In genomic region chr5:83470920-83471404, GRCh38 we compare ENCODE assay signal across 9 cellular contexts. TPM values are rescaled to one million over a fixed set of nuclear protein-coding genes. Genes with fewer than 3 reads are reported as not detected.
A peak's percentile ranks its signal among the peaks of the same experiment; 100 is the strongest.
DNase-seq lines count a peak whose midpoint lies in the region; ATAC-seq, FAIRE-seq and TF ChIP-seq lines count a peak whose summit lies in the region.
"Had no signal": no experiment of that assay in that cellular context is flagged by ENCODE, and none has a peak within 500 bp of the region (broad histone marks: within the 10 kb centered on the region; RNA-seq: fewer than 3 reads in every experiment).

No MANE protein-coding gene starts in this region.

- H3K36me3 Mint-ChIP-seq in immature natural killer cell: no peaks in the 10 kb centered on the region

- H3K27me3 Mint-ChIP-seq in immature natural killer cell (ENCODE audit: low read depth in 3 of 3): peaks cover 23 to 46% (median 39%) of the 10 kb centered on the region in 3 donors

- POLR2A ChIA-PET in GM12878 (lab: Charles Lee): no interaction called here

- H3K9me3 ChIP-seq in heart right ventricle (no peaks in the 10 kb centered on the region), GM12878 (replicated peaks; ENCODE audit: control insufficient read depth, insufficient read depth, low read length) (no peaks in the 10 kb centered on the region), lower lobe of right lung (no peaks in the 10 kb centered on the region), upper lobe of right lung (no peaks in the 10 kb centered on the region)
- H3K9me3 ChIP-seq: mucosa of descending colon had no signal

- no peak for ATAC-seq in heart right ventricle
- no peak for ATAC-seq in Right ventricle myocardium inferior
- no peak for ATAC-seq in GM12878
- no peak for ATAC-seq in lower lobe of right lung
- no peak for ATAC-seq in upper lobe of right lung
- no peak for ATAC-seq in HG03097 (IDR thresholded peaks at IDR 0.05; ENCODE audit: low FRiP score, unreplicated experiment)
- no peak for ATAC-seq in HG02763 (IDR thresholded peaks at IDR 0.05; ENCODE audit: unreplicated experiment)

- intact Hi-C loops in heart right ventricle (cut with DNase I) (loop anchor here in 7 of 10 donors (5.0 to 10.0 kb wide), 7 partner anchors 39 to 1119 kb away; no protein-coding TSS in a partner anchor), Right ventricle myocardium inferior (cut with DNase I) (loop anchor here (5.0 kb wide), 1 partner anchor 1119 kb away; no protein-coding TSS in a partner anchor), GM12878 (cut with micrococcal nuclease; ENCODE audit: unreplicated experiment) (loop anchor here (5.0 kb wide), 2 partner anchors 91 to 584 kb away; no protein-coding TSS in a partner anchor), lower lobe of right lung (cut with DNase I) (no loop called here), upper lobe of right lung (cut with DNase I) (no loop called here)

- H3K9ac ChIP-seq in GM12878 (ENCODE audit: control insufficient read depth, insufficient read depth, low read length): no peak overlapping the region

- H3K4me3 ChIP-seq in heart right ventricle (peak overlapping the region in 9 of 10 donors; percentile 33 to 68 (median 59)), GM12878 (peak overlapping the region; percentile 38; the same call in 1 of the 2 replicates), lower lobe of right lung (peak overlapping the region; percentile 54), upper lobe of right lung (peak overlapping the region; percentile 59)
- H3K4me3 ChIP-seq: mucosa of descending colon had no signal

- no peak overlapping the region; the same call in none of the 2 replicates for H2AFZ ChIP-seq in GM12878 (ENCODE audit: control insufficient read depth, low read depth, low read length)

- no peak for DNase-seq in heart right ventricle
- DNase-seq in Right ventricle myocardium inferior (ENCODE audit: missing footprints): no peak
- DNase-seq in GM12878 (ENCODE audit: low read depth, low spot score): no peak
- no peak for DNase-seq in lower lobe of right lung
- no peak for DNase-seq in upper lobe of right lung
- DNase-seq in immature natural killer cell: no peak

- no peak overlapping the region; the same call in 1 of the 2 replicates for H3K4me2 ChIP-seq in GM12878 (ENCODE audit: control insufficient read depth, insufficient read depth)

- SMC1A ChIA-PET in GM12878 (lab: Charles Lee; ENCODE audit: uncharacterized antibody, unreplicated experiment): interaction anchor here (0.6 to 1.3 kb wide), 2 partner anchors 833 to 1119 kb away, joined by 3 to 4 read pairs; no protein-coding TSS in a partner anchor

- no peak for FAIRE-seq in GM12878 (lab: Jason Lieb, UNC)

- H3K36me3 ChIP-seq in heart right ventricle: no peaks in the 10 kb centered on the region
- H3K36me3 ChIP-seq in GM12878 (ENCODE audit: control insufficient read depth in 2 of 2, insufficient read depth in 2 of 2, low read length in 1 of 2): no peaks in the 10 kb centered on the region
- H3K36me3 ChIP-seq in lower lobe of right lung: no peaks in the 10 kb centered on the region
- no peaks in the 10 kb centered on the region for H3K36me3 ChIP-seq in upper lobe of right lung

- H3K79me2 ChIP-seq in GM12878 (ENCODE audit: control insufficient read depth, insufficient read depth, low read length): no peaks in the 10 kb centered on the region

- TF ChIP-seq CTCF in heart right ventricle (IDR thresholded peaks at IDR 0.05) (no peak), GM12878 (IDR thresholded peaks at IDR 0.05 in 2 of 3, conservative IDR thresholded peaks at IDR 0.05 in 1 of 3; ENCODE audit: control insufficient read depth in 2 of 3, extremely low read depth in 1 of 3, insufficient read depth in 1 of 3, low read depth in 3 of 3, low read length in 3 of 3) (no peak), lower lobe of right lung (IDR thresholded peaks at IDR 0.05) (no peak), upper lobe of right lung (IDR thresholded peaks at IDR 0.05) (no peak)

- CTCF ChIA-PET in GM12878 (lab: Yijun Ruan, JAX): interaction anchor here (1.2 kb wide), 1 partner anchor 11 kb away, joined by 3 read pairs; no protein-coding TSS in a partner anchor

- RAD21 ChIA-PET in GM12878 (lab: Charles Lee; ENCODE audit: unreplicated experiment): interaction anchor here (0.7 kb wide), 1 partner anchor 657 kb away, joined by 3 read pairs; no protein-coding TSS in a partner anchor

- BruUV-seq in GM12878 (replicated peaks; lab: Mats Ljungman, UMichigan): no TSS peak

- TF ChIP-seq EP300 in GM12878 (IDR thresholded peaks at IDR 0.05; ENCODE audit: borderline replicate concordance in 1 of 2, control insufficient read depth in 1 of 2, low read depth in 2 of 2, low read length in 2 of 2): no peak

- peaks cover 0 to 17% (median under 1%) of the 10 kb centered on the region in 6 donors for H3K9me3 Mint-ChIP-seq in immature natural killer cell

- peaks cover 18 to 40% of the 10 kb centered on the region in 2 donors for H3K4me1 Mint-ChIP-seq in immature natural killer cell

- peak overlapping the region in 1 of 6 donors; percentile 34 for H3K27ac Mint-ChIP-seq in immature natural killer cell

- H3K4me3 Mint-ChIP-seq in immature natural killer cell: peak overlapping the region in 1 of 5 donors; percentile 30

- in situ Hi-C loops in GM12878 (cut with MboI): loop anchor here (10.0 kb wide), 1 partner anchor 1116 kb away; no protein-coding TSS in a partner anchor

- H3K27ac ChIP-seq in heart right ventricle (peak overlapping the region in 8 of 10 donors; percentile 2 to 86 (median 78)), GM12878 (ENCODE audit: control insufficient read depth, insufficient read depth) (no peak overlapping the region), lower lobe of right lung (peak overlapping the region; percentile 28), upper lobe of right lung (no peak overlapping the region)

- no peak for TF ChIP-seq RAD21 in GM12878 (IDR thresholded peaks at IDR 0.05; ENCODE audit: insufficient read depth, low read depth, low read length)

- H3K27me3 ChIP-seq in heart right ventricle (peaks cover 0 to 94% (median 61%) of the 10 kb centered on the region in 7 donors), GM12878 (replicated peaks in 1 of 2; ENCODE audit: control insufficient read depth in 2 of 2, insufficient read depth in 2 of 2, low read length in 1 of 2) (peaks cover 15 to 20% of the 10 kb centered on the region in 2 experiments), lower lobe of right lung (ENCODE audit: low read depth) (peaks cover 39% of the 10 kb centered on the region), upper lobe of right lung (peaks cover 39% of the 10 kb centered on the region)

- H3K4me1 ChIP-seq in heart right ventricle (peaks cover 0 to 50% (median 36%) of the 10 kb centered on the region in 9 donors), GM12878 (ENCODE audit: control insufficient read depth, insufficient read depth, low read length) (0 out of 2 replicates have a peak, but pooled peaks cover 10% of the 10 kb centered on the region), lower lobe of right lung (peaks cover 24% of the 10 kb centered on the region), upper lobe of right lung (peaks cover 27% of the 10 kb centered on the region)

- TF ChIP-seq POLR2A in GM12878 (IDR thresholded peaks at IDR 0.05; ENCODE audit: low read depth, low read length): no peak

- H4K20me1 ChIP-seq in GM12878 (ENCODE audit: control insufficient read depth, insufficient read depth): no peaks in the 10 kb centered on the region

- WGBS in heart right ventricle, 2 donors: 11 to 12% methylated on average over 12 of the region's 12 CpGs
- WGBS in GM12878 (ENCODE audit: insufficient coverage, insufficient replicate concordance, low lambda C conversion rate, missing lambda C conversion rate): 5% methylated on average over 12 of the region's 12 CpGs

RNA-seq across cellular contexts. Expression of gene VCAN, which starts 0.6 kb away (rescaled TPM):
- total RNA-seq in heart right ventricle (10 to 100 TPM; 10.6 to 93.7 (median 26.3) TPM), Right ventricle myocardium inferior (41.2 TPM), GM12878 (2014; rRNA removed) (7.1 and 9.2 TPM in 2 replicates), GM12878 (2014; rRNA removed; fragmentation: Illumina TruSeq; extraction: Trizol) (7.2 and 9.4 TPM in 2 replicates), GM12878 (2021) (12.3 and 15.2 TPM in 2 replicates), lower lobe of right lung (133 TPM), upper lobe of right lung (90.0 TPM)
- polyA plus RNA-seq in heart right ventricle (10 to 100 TPM; 14.9 to 28.3 TPM), GM12878 (2011; rRNA removed) (1.2 TPM in 2 replicates), GM12878 (2014; fragmentation: Illumina TruSeq; extraction: Trizol) (7.9 and 10.3 TPM in 2 replicates), GM12878 (2014; fragmentation: Nextera tagmentation; extraction: Ambion mirVana) (1 to 10 TPM; 1.4 to 1.5 TPM), GM12878 (2014; rRNA removed) (5.8 and 7.2 TPM in 2 replicates), GM12878 (2016; fragmentation: Nextera tagmentation; extraction: Ambion mirVana) (1 to 10 TPM; 2.9 to 3.2 TPM), immature natural killer cell (1 to 10 TPM in 2 of 3 donors, under 1 TPM in 1; 0.86 to 5.4 (median 1.6) TPM)
- 12.8 and 15.6 TPM in 2 replicates for total RNA-seq in GM12878 (2013; cell fraction: nucleolus; rRNA removed)
- polyA plus RNA-seq in GM12878 (2011; ENCODE audit: low read depth): 3.8 TPM
- 0.74 and 0.96 TPM in 2 replicates for polyA plus RNA-seq in GM12878 (2011; cell fraction: cytosol; rRNA removed)
- polyA plus RNA-seq in GM12878 (2011; cell fraction: nucleus; rRNA removed): 2.4 and 3.4 TPM in 2 replicates
- polyA plus RNA-seq in GM12878 (2012): 1.2 and 1.4 TPM in 2 replicates
- 3.0 and 4.2 TPM in 2 replicates for polyA minus RNA-seq in GM12878 (2011; rRNA and poly(A)+ RNA removed)
- 0.67 and 0.94 TPM in 2 replicates for polyA minus RNA-seq in GM12878 (2011; cell fraction: cytosol; rRNA and poly(A)+ RNA removed)
- 5.3 and 6.0 TPM in 2 replicates for polyA minus RNA-seq in GM12878 (2011; cell fraction: nucleus; rRNA and poly(A)+ RNA removed)

Comparison
In these comparisons a context has a peak if more than half of its experiments do, and no peak if none do; other contexts are left out.
1. H3K27ac ChIP-seq: peak in heart right ventricle (8 of 10) and lower lobe of right lung (single experiment); none in GM12878 (single experiment) and upper lobe of right lung (single experiment).
2. intact Hi-C loops: an anchor here in heart right ventricle (5.0 to 10.0 kb wide), Right ventricle myocardium inferior (5.0 kb wide) and GM12878 (5.0 kb wide); none called in lower lobe of right lung and upper lobe of right lung.
3. Peak in every context shown above with its lines, with median percentiles within 50 percentile points of each other: H3K4me3 ChIP-seq.